2 cellular contexts compared by ENCODE assay signal in genomic region chr17:40067710-40068109, GRCh38.
TF ChIP-seq lines count a peak whose summit lies in the region.

No MANE protein-coding gene starts in this region.

TF ChIP-seq in SK-N-SH, 30 proteins besides CTCF, POLR2A, EP300 and RAD21 (continued from another document):
- TF ChIP-seq REST (IDR thresholded peaks at IDR 0.05; ENCODE audit: low read depth, low read length) (no peak), CHD2 (IDR thresholded peaks at IDR 0.05; ENCODE audit: low read length, partially characterized antibody) (no peak), GABPA (IDR thresholded peaks at IDR 0.05; ENCODE audit: low read depth) (no peak), IRF3 (IDR thresholded peaks at IDR 0.05; ENCODE audit: low read depth, low read length) (no peak), FOXM1 (IDR thresholded peaks at IDR 0.05; ENCODE audit: low read depth) (no peak), MAX (IDR thresholded peaks at IDR 0.05; ENCODE audit: low read depth) (no peak), NRF1 (IDR thresholded peaks at IDR 0.05; ENCODE audit: low read depth, low read length) (no peak)

TF ChIP-seq in SK-N-SH treated with all-trans-retinoic acid at 6 μM for 48 hours, 23 proteins besides CTCF, POLR2A, EP300 and RAD21 (continued from another document):
- no peak for TF ChIP-seq PATZ1 (CRISPR knock-in tag; IDR thresholded peaks at IDR 0.05; ENCODE audit: borderline replicate concordance)
- no peak for TF ChIP-seq CSRNP3 (CRISPR knock-in tag; IDR thresholded peaks at IDR 0.05)
- TF ChIP-seq SNAI2 (CRISPR knock-in tag; IDR thresholded peaks at IDR 0.05), result no peak
- TF ChIP-seq TSHZ2 (CRISPR knock-in tag; IDR thresholded peaks at IDR 0.05), result no peak
- TF ChIP-seq ZNF8 (CRISPR knock-in tag; IDR thresholded peaks at IDR 0.05), result no peak
- TF ChIP-seq RARB (CRISPR knock-in tag; IDR thresholded peaks at IDR 0.05), result no peak
- no peak for TF ChIP-seq ARNTL (CRISPR knock-in tag; IDR thresholded peaks at IDR 0.05; ENCODE audit: borderline replicate concordance, low read depth)
- no peak for TF ChIP-seq ISL1 (CRISPR knock-in tag; IDR thresholded peaks at IDR 0.05)
- TF ChIP-seq PPARA (CRISPR knock-in tag; IDR thresholded peaks at IDR 0.05; ENCODE audit: borderline replicate concordance), result no peak
TF ChIP-seq in SK-N-SH treated with all-trans-retinoic acid at 6 μM for 48 hours: peak in this region for 0.
